Comparison of ENCODE assay signal across 27 cellular contexts in the genomic region with DNA sequence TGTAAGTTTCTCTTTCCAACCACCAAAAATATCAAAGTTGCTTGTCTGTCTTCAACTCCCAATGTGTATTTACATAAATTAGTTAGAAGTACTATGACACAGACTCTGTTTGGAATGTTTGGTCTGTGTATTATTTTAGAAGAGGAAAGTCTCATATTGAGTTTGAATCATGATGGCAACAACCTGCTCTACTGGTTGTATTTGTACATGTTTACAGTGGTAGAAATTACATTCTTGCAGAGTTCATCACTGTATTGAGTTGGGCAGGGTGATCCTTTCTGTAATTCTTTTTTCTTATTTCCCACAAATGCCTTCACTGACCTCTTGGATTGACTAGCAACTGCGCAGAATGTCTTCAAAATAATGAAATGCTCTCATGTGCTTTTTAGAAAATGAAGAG.
"Had no signal": no experiment of that assay in that cellular context is flagged by ENCODE, and none has a peak within 500 bp of the region (broad histone marks: within the 10 kb centered on the region; RNA-seq: fewer than 3 reads in every experiment).

No MANE protein-coding gene starts in this region.

- H3K27ac ChIP-seq: brain microvascular endothelial cell, dorsolateral prefrontal cortex, hepatocyte, left ventricle myocardium inferior, sigmoid colon, thoracic aorta, upper lobe of left lung had no signal

- H2AFZ ChIP-seq: hepatocyte had no signal

- H3K27me3 ChIP-seq: brain microvascular endothelial cell, upper lobe of left lung had no signal

- H3K4me3 ChIP-seq: dorsolateral prefrontal cortex, hepatocyte, left ventricle myocardium inferior, sigmoid colon, thoracic aorta, upper lobe of left lung had no signal

- H3K4me3 Mint-ChIP-seq: activated CD4-positive, alpha-beta T cell treated with anti-CD3 and anti-CD28 coated beads, Interleukin-2, amount 10 ng/mL, durations not matched to agents 24 days and 14 days; activated CD8-positive, alpha-beta memory T cell treated with anti-CD3 and anti-CD28 coated beads, Interleukin-2, amount 10 ng/mL, durations not matched to agents 7 days and 5 days; activated CD8-positive, alpha-beta T cell treated with anti-CD3 and anti-CD28 coated beads for 36 hours; activated naive CD4-positive, alpha-beta T cell treated with anti-CD3 and anti-CD28 coated beads, Interleukin-2, amount 50 U/mL, for 24 hours; central memory CD8-positive, alpha-beta T cell; effector memory CD8-positive, alpha-beta T cell; immature natural killer cell; mesothelial cell of epicardium; natural killer cell had no signal

- H3K36me3 Mint-ChIP-seq: activated CD8-positive, alpha-beta memory T cell treated with anti-CD3 and anti-CD28 coated beads, Interleukin-2, amount 10 ng/mL, durations not matched to agents 7 days and 5 days; activated naive CD4-positive, alpha-beta T cell treated with anti-CD3 and anti-CD28 coated beads, Interleukin-2, amount 50 U/mL, for 24 hours; immature natural killer cell; mesothelial cell of epicardium; natural killer cell had no signal

- H3K27ac Mint-ChIP-seq: activated CD4-positive, alpha-beta T cell treated with anti-CD3 and anti-CD28 coated beads, Interleukin-2, amount 10 ng/mL, durations not matched to agents 24 days and 14 days; activated CD8-positive, alpha-beta memory T cell treated with anti-CD3 and anti-CD28 coated beads, Interleukin-2, amount 10 ng/mL, durations not matched to agents 7 days and 5 days; activated CD8-positive, alpha-beta T cell treated with anti-CD3 and anti-CD28 coated beads for 36 hours; activated naive CD4-positive, alpha-beta T cell treated with anti-CD3 and anti-CD28 coated beads, Interleukin-2, amount 50 U/mL, for 24 hours; effector memory CD8-positive, alpha-beta T cell; immature natural killer cell; mesothelial cell of epicardium; natural killer cell had no signal

- H3K36me3 ChIP-seq: brain microvascular endothelial cell, left ventricle myocardium inferior, sigmoid colon, thoracic aorta, upper lobe of left lung had no signal

- H3K4me1 ChIP-seq: left ventricle myocardium inferior, sigmoid colon, upper lobe of left lung had no signal

- H3K9me3 ChIP-seq: left ventricle myocardium inferior, sigmoid colon, thoracic aorta, upper lobe of left lung had no signal

- FAIRE-seq: colon, endothelial cell of umbilical vein, frontal cortex had no signal

- H3K9me3 Mint-ChIP-seq: activated CD4-positive, alpha-beta T cell treated with anti-CD3 and anti-CD28 coated beads, Interleukin-2, amount 10 ng/mL, durations not matched to agents 24 days and 14 days; activated CD8-positive, alpha-beta T cell treated with anti-CD3 and anti-CD28 coated beads for 36 hours; activated naive CD4-positive, alpha-beta T cell treated with anti-CD3 and anti-CD28 coated beads, Interleukin-2, amount 50 U/mL, for 24 hours; mesothelial cell of epicardium had no signal

- H3K4me1 Mint-ChIP-seq: activated CD4-positive, alpha-beta T cell treated with anti-CD3 and anti-CD28 coated beads, Interleukin-2, amount 10 ng/mL, durations not matched to agents 24 days and 14 days; activated CD8-positive, alpha-beta memory T cell treated with anti-CD3 and anti-CD28 coated beads, Interleukin-2, amount 10 ng/mL, durations not matched to agents 7 days and 5 days; activated naive CD4-positive, alpha-beta T cell treated with anti-CD3 and anti-CD28 coated beads, Interleukin-2, amount 50 U/mL, for 24 hours; central memory CD8-positive, alpha-beta T cell; immature natural killer cell; natural killer cell had no signal

- H3K27me3 Mint-ChIP-seq: activated CD4-positive, alpha-beta T cell treated with anti-CD3 and anti-CD28 coated beads, Interleukin-2, amount 10 ng/mL, durations not matched to agents 24 days and 14 days; activated CD8-positive, alpha-beta memory T cell treated with anti-CD3 and anti-CD28 coated beads, Interleukin-2, amount 10 ng/mL, durations not matched to agents 7 days and 5 days; activated CD8-positive, alpha-beta T cell treated with anti-CD3 and anti-CD28 coated beads for 36 hours; activated naive CD4-positive, alpha-beta T cell treated with anti-CD3 and anti-CD28 coated beads, Interleukin-2, amount 50 U/mL, for 24 hours; central memory CD8-positive, alpha-beta T cell; effector memory CD8-positive, alpha-beta T cell had no signal

- H3K4me2 ChIP-seq: hepatocyte had no signal

- H3K79me2 ChIP-seq: hepatocyte had no signal

- DNase-seq: activated CD4-positive, alpha-beta T cell treated with anti-CD3 and anti-CD28 coated beads, Interleukin-2, amount 10 ng/mL, durations not matched to agents 24 days and 14 days; activated CD8-positive, alpha-beta memory T cell treated with anti-CD3 and anti-CD28 coated beads, Interleukin-2, amount 10 ng/mL, durations not matched to agents 7 days and 5 days; activated CD8-positive, alpha-beta T cell treated with anti-CD3 and anti-CD28 coated beads for 36 hours; activated effector memory CD4-positive, alpha-beta T cell treated with anti-CD3 and anti-CD28 coated beads, Interleukin-2, amount 50 U/mL, for 16 hours; activated T-cell treated with anti-CD3 and anti-CD28 coated beads for 4 hours; anterior cingulate cortex; brain microvascular endothelial cell; dorsolateral prefrontal cortex; effector memory CD8-positive, alpha-beta T cell; glutamatergic neuron; immature natural killer cell; left ventricle myocardium inferior; natural killer cell; retina; sigmoid colon; stimulated activated CD4-positive, alpha-beta T cell treated with anti-CD3 and anti-CD28 coated beads, Interleukin-2, amount 100 ng/mL, for 48 hours; stimulated activated CD8-positive, alpha-beta memory T cell treated with anti-CD3 and anti-CD28 coated beads, Interleukin-4, amount 100 ng/mL, for 48 hours; stimulated activated naive CD4-positive, alpha-beta T cell; upper lobe of left lung had no signal
